In the genomic region with DNA sequence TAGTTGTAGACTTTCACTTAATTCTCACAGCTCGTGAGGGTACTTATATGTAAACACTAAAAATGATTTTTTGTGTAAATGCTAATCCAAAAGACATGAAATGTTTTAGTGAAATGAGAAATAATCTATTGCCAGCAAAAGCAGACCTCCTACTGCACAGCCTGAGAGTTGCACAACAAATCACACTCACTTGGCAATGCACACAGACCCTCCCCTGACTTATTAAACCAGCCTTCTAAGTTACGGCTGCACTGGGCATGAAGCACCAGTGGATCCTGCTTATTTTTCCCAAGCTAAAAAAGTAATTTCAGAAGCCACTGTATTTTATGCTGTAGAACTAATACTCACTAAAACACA, we compare ENCODE assay signal across 11 cellular contexts. TPM values are rescaled to one million over a fixed set of nuclear protein-coding genes. Genes with fewer than 3 reads are reported as not detected.
DNase-seq lines count a peak whose midpoint lies in the region; ATAC-seq and TF ChIP-seq lines count a peak whose summit lies in the region.
"Had no signal": no experiment of that assay in that cellular context is flagged by ENCODE, and none has a peak within 500 bp of the region (broad histone marks: within the 10 kb centered on the region; RNA-seq: fewer than 3 reads in every experiment).

No MANE protein-coding gene starts in this region.

- no peak for TF ChIP-seq CTCF in left lung (IDR thresholded peaks at IDR 0.05)

- H3K27me3 ChIP-seq in HUES48 (ENCODE audit: control insufficient read depth, insufficient read depth, low read length) (no peaks in the 10 kb centered on the region), left lung (no peaks in the 10 kb centered on the region), stomach smooth muscle (ENCODE audit: control insufficient read depth in 1 of 2, insufficient read depth in 2 of 2, low read length in 2 of 2) (no peaks in the 10 kb centered on the region)

- ATAC-seq in left lung (peak; percentile 52), HG03039 (IDR thresholded peaks at IDR 0.05; ENCODE audit: unreplicated experiment) (no peak), HG03469 (IDR thresholded peaks at IDR 0.05; ENCODE audit: unreplicated experiment) (no peak)
- ATAC-seq: stimulated activated naive CD8-positive, alpha-beta T cell treated with anti-CD3 and anti-CD28 coated beads, Interleukin-15, Interleukin-2, amounts not matched to agents 100 U/mL and 50 U/mL, for 24 hours had no signal

- H3K9me3 ChIP-seq in HUES48 (ENCODE audit: control insufficient read depth, insufficient read depth, low read length): no peaks in the 10 kb centered on the region
- H3K9me3 ChIP-seq in left lung: no peaks in the 10 kb centered on the region
- no peaks in the 10 kb centered on the region for H3K9me3 ChIP-seq in stomach smooth muscle (ENCODE audit: control insufficient read depth in 2 of 2, low read length in 2 of 2)
- H3K9me3 ChIP-seq: spleen had no signal

- peaks cover 41% of the 10 kb centered on the region for H3K36me3 ChIP-seq in HUES48 (ENCODE audit: control insufficient read depth, insufficient read depth, low read length)
- H3K36me3 ChIP-seq in left lung: peaks cover 0 to 32% of the 10 kb centered on the region in 2 donors
- H3K36me3 ChIP-seq in stomach smooth muscle (ENCODE audit: control insufficient read depth in 2 of 2, insufficient read depth in 2 of 2, low read length in 2 of 2): peaks cover 34 to 36% of the 10 kb centered on the region in 2 donors

- H3K4me3 ChIP-seq in HUES48 (ENCODE audit: low read depth, low read length) (no peak overlapping the region), left lung (no peak overlapping the region), stomach smooth muscle (ENCODE audit: low read length in 2 of 2) (peak overlapping the region; percentile 8 to 54)
- H3K4me3 ChIP-seq: spleen had no signal

- H3K27ac ChIP-seq in HUES48 (ENCODE audit: low read depth, low read length) (peak overlapping the region; percentile 30), caudate nucleus (ENCODE audit: low read depth, low read length) (peak overlapping the region; percentile 87), left lung (peak overlapping the region; percentile 4 to 74), stomach smooth muscle (ENCODE audit: low read length) (peak overlapping the region; percentile 64)

- DNase-seq in caudate nucleus (lab: John Stamatoyannopoulos, UW): peak in 1 of 61 donors; percentile 12
- DNase-seq in left lung: no peak
- no peak for DNase-seq in activated naive CD4-positive, alpha-beta T cell treated with anti-CD3 and anti-CD28 coated beads, Interleukin-2, amount 50 U/mL, for 16 hours
- DNase-seq in activated CD4-positive, alpha-beta T cell treated with anti-CD3 and anti-CD28 coated beads for 48 hours: no peak
- DNase-seq: NCI-H2107; spleen; stimulated activated naive CD8-positive, alpha-beta T cell treated with anti-CD3 and anti-CD28 coated beads, Interleukin-15, Interleukin-2, amounts not matched to agents 100 U/mL and 50 U/mL, for 24 hours had no signal

- H3K4me1 ChIP-seq in HUES48 (ENCODE audit: control insufficient read depth, insufficient read depth, low read length) (peaks cover 51% of the 10 kb centered on the region), left lung (peaks cover 37 to 60% of the 10 kb centered on the region in 2 donors), stomach smooth muscle (ENCODE audit: control insufficient read depth, insufficient read depth, low read length) (peaks cover 38% of the 10 kb centered on the region)

- intact Hi-C loops in left lung (cut with DNase I): loop anchor here in 1 of 2 donors (10.0 kb wide), 1 partner anchor 339 kb away; no protein-coding TSS in a partner anchor

- H3K9ac ChIP-seq in HUES48 (ENCODE audit: low read depth, low read length): no peak overlapping the region
- H3K9ac ChIP-seq in stomach smooth muscle (ENCODE audit: low read length in 2 of 2): peak overlapping the region; percentile 13 to 45

RNA-seq across cellular contexts. Expression of a gene that starts 10.3 kb away (rescaled TPM):
- 10 to 100 TPM; 60.8 to 63.0 TPM for total RNA-seq in left lung

RNA-seq across cellular contexts. Expression of a gene that starts 54.3 kb away (rescaled TPM):
- 100 to 1,000 TPM; 227 to 262 TPM for total RNA-seq in left lung

Comparison
In these comparisons a context has a peak if more than half of its experiments do, and no peak if none do; other contexts are left out.
1. H3K27ac ChIP-seq: peak in every context shown above with its lines; median percentile 87 in caudate nucleus; 64 in stomach smooth muscle; 39 in left lung; 30 in HUES48.
2. H3K4me3 ChIP-seq: peak in stomach smooth muscle (2 of 2); none in HUES48 (single experiment) and left lung (0 of 2).